In the genomic region with DNA sequence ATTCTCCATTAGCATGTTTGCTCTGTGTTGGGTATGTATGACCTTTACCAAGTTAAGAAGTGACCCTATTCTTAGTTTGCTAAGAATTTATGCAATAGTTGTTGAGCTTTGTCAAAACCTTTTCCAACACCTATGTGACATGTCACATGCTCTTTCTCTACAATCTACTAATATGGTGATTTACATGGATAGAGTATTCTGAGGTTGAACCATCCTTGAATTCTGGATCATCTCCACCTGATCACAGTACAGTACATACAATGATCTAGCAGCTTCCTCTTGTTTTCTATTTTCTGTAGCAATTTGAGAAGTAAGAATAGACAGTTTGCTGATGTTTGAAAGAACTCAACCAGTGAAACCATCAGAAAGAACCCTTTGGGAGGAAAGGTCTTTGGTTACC, we compare ENCODE assay signal across 24 cellular contexts.
A peak's percentile ranks its signal among the peaks of the same experiment; 100 is the strongest.
DNase-seq lines count a peak whose midpoint lies in the region; ATAC-seq lines count a peak whose summit lies in the region.
"Had no signal": no experiment of that assay in that cellular context is flagged by ENCODE, and none has a peak within 500 bp of the region (broad histone marks: within the 10 kb centered on the region; RNA-seq: fewer than 3 reads in every experiment).

No MANE protein-coding gene starts in this region.

- H3K27ac Mint-ChIP-seq in activated naive CD4-positive, alpha-beta T cell treated with anti-CD3 and anti-CD28 coated beads for 36 hours = peak overlapping the region; percentile 99
- peak overlapping the region; percentile 100 for H3K27ac Mint-ChIP-seq in activated naive CD8-positive, alpha-beta T cell treated with anti-CD3 and anti-CD28 coated beads, Interleukin-2, amount 10 ng/mL, durations not matched to agents 7 days and 5 days
- H3K27ac Mint-ChIP-seq in naive thymus-derived CD8-positive, alpha-beta T cell = peak overlapping the region; percentile 59 to 100 (median 99)

- H3K79me1 ChIP-seq in mesendoderm (ENCODE audit: low read length) = no peaks in the 10 kb centered on the region

- H3K4ac ChIP-seq in mesendoderm (ENCODE audit: low read depth, low read length) = no peak overlapping the region

- H3K4me2 ChIP-seq in Karpas-422 (ENCODE audit: low read depth, low read length, poor library complexity, severe bottlenecking) (no peak overlapping the region), mesendoderm (ENCODE audit: low read length) (no peak overlapping the region)

- peaks cover 17% of the 10 kb centered on the region; the same call in 1 of the 2 replicates for H3K36me3 ChIP-seq in Karpas-422 (ENCODE audit: insufficient read depth, low read length)
- no peaks in the 10 kb centered on the region for H3K36me3 ChIP-seq in mesendoderm (ENCODE audit: control insufficient read depth, insufficient read depth, low read length)
- H3K36me3 ChIP-seq: breast epithelium, HAP-1, left lung, tibial nerve had no signal

- no peak overlapping the region for H3K23ac ChIP-seq in mesendoderm (ENCODE audit: low read length)

- no peak overlapping the region for H3K27ac ChIP-seq in Karpas-422 (ENCODE audit: low read length)
- no peak overlapping the region for H3K27ac ChIP-seq in mesendoderm (ENCODE audit: low read depth, low read length)
- H3K27ac ChIP-seq: breast epithelium, psoas muscle, SK-N-MC, tibial nerve had no signal

- no peaks in the 10 kb centered on the region for H4K20me1 ChIP-seq in Karpas-422 (ENCODE audit: insufficient read depth, low read depth, low read length)

- no peak for ATAC-seq in activated naive CD8-positive, alpha-beta T cell treated with anti-CD3 and anti-CD28 coated beads, Interleukin-2, amount 10 ng/mL, durations not matched to agents 7 days and 5 days (ENCODE audit: low read depth)
- no peak for ATAC-seq in naive thymus-derived CD8-positive, alpha-beta T cell
- no peak for ATAC-seq in HG03039 (IDR thresholded peaks at IDR 0.05; ENCODE audit: unreplicated experiment)
- ATAC-seq: heart left ventricle, psoas muscle had no signal

- no peak overlapping the region for H2AK5ac ChIP-seq in mesendoderm (ENCODE audit: low read length)

- H3K36me3 Mint-ChIP-seq in activated naive CD4-positive, alpha-beta T cell treated with anti-CD3 and anti-CD28 coated beads for 36 hours (ENCODE audit: low read depth) = peaks cover 58% of the 10 kb centered on the region
- peaks cover 56% of the 10 kb centered on the region for H3K36me3 Mint-ChIP-seq in activated naive CD8-positive, alpha-beta T cell treated with anti-CD3 and anti-CD28 coated beads, Interleukin-2, amount 10 ng/mL, durations not matched to agents 7 days and 5 days
- peaks cover 13 to 40% (median 31%) of the 10 kb centered on the region in 3 donors for H3K36me3 Mint-ChIP-seq in naive thymus-derived CD8-positive, alpha-beta T cell

- H3K27me3 ChIP-seq in Karpas-422 (ENCODE audit: low read length) = no peaks in the 10 kb centered on the region
- no peaks in the 10 kb centered on the region for H3K27me3 ChIP-seq in mesendoderm (ENCODE audit: insufficient read depth, low read length, poor library complexity)
- H3K27me3 ChIP-seq: breast epithelium, heart left ventricle, left lung, tibial nerve had no signal

- H2BK15ac ChIP-seq in mesendoderm (replicated peaks; ENCODE audit: low read depth) = no peak overlapping the region

- H3K4me3 ChIP-seq in Karpas-422 (ENCODE audit: low read length) (no peak overlapping the region), mesendoderm (ENCODE audit: low read length) (no peak overlapping the region)
- H3K4me3 ChIP-seq: breast epithelium, HAP-1, heart left ventricle, left lung, psoas muscle, SK-N-MC, skin epidermis, tibial nerve had no signal

- no peak overlapping the region for H4K8ac ChIP-seq in mesendoderm (ENCODE audit: low read depth, low read length)

- H3K56ac ChIP-seq in mesendoderm (ENCODE audit: low read length) = no peak overlapping the region

- no peaks in the 10 kb centered on the region for H3K9me2 ChIP-seq in Karpas-422 (replicated peaks; ENCODE audit: insufficient read depth, low read length)

- POLR2A ChIA-PET in activated naive CD8-positive, alpha-beta T cell treated with anti-CD3 and anti-CD28 coated beads, Interleukin-2, amount 10 ng/mL, durations not matched to agents 7 days and 5 days (lab: Charles Lee) = interaction anchor here (9.1 kb wide), 1 partner anchor 18 kb away, joined by 164 read pairs; no protein-coding TSS in a partner anchor
- POLR2A ChIA-PET in naive thymus-derived CD8-positive, alpha-beta T cell (lab: Charles Lee) = interaction anchor here (9.0 kb wide), 1 partner anchor 19 kb away, joined by 153 read pairs; no protein-coding TSS in a partner anchor

- H2BK120ac ChIP-seq in mesendoderm (ENCODE audit: low read depth, low read length) = no peak overlapping the region

- no peak overlapping the region for H3K18ac ChIP-seq in mesendoderm (ENCODE audit: low read length)

- H2BK5ac ChIP-seq in mesendoderm (ENCODE audit: low read length) = no peak overlapping the region

- intact Hi-C loops in activated naive CD4-positive, alpha-beta T cell treated with anti-CD3 and anti-CD28 coated beads for 36 hours (cut with micrococcal nuclease) = loop anchor here (5.0 kb wide), 1 partner anchor 474 kb away; no protein-coding TSS in a partner anchor

- no peaks in the 10 kb centered on the region for H3K4me1 ChIP-seq in Karpas-422 (ENCODE audit: low read length)
- no peaks in the 10 kb centered on the region for H3K4me1 ChIP-seq in mesendoderm (ENCODE audit: control insufficient read depth, low read depth, low read length)
- H3K4me1 ChIP-seq: breast epithelium, HAP-1, psoas muscle, tibial nerve had no signal

- H2AFZ ChIP-seq in Karpas-422 (ENCODE audit: low read length) = no peak overlapping the region

- no peak for DNase-seq in activated naive CD4-positive, alpha-beta T cell treated with anti-CD3 and anti-CD28 coated beads for 36 hours
- DNase-seq in activated naive CD4-positive, alpha-beta T cell treated with Interleukin-2 at 50 U/mL for 16 hours = no peak
- DNase-seq in Karpas-422 (peak; percentile 52), mesendoderm (no peak), HUDEP-2 (lab: John Stamatoyannopoulos, UW; ENCODE audit: unreplicated experiment in 76 of 76) (no peak)
- DNase-seq in activated naive CD8-positive, alpha-beta T cell treated with anti-CD3 and anti-CD28 coated beads, Interleukin-2, amount 10 ng/mL, durations not matched to agents 7 days and 5 days = no peak
- DNase-seq in naive thymus-derived CD8-positive, alpha-beta T cell = no peak
- DNase-seq: activated CD4-positive, CD25-positive, alpha-beta regulatory T cell treated with anti-CD3 and anti-CD28 coated beads, Interleukin-2, amount 50 U/mL, for 72 hours; cortex of kidney; heart left ventricle; midbrain; NCI-H1105 treated with DMSO at 0.1 percent for 48 hours; NCI-H2107; NCI-H510A treated with DMSO at 0.1 percent for 48 hours; RPMI8226; stimulated activated naive CD4-positive, alpha-beta T cell treated with Interleukin-2 at 50 U/mL for 16 hours had no signal

- peaks cover 45% of the 10 kb centered on the region for H3K9me3 Mint-ChIP-seq in activated naive CD4-positive, alpha-beta T cell treated with anti-CD3 and anti-CD28 coated beads for 36 hours
- peaks cover 26% of the 10 kb centered on the region for H3K9me3 Mint-ChIP-seq in activated naive CD8-positive, alpha-beta T cell treated with anti-CD3 and anti-CD28 coated beads, Interleukin-2, amount 10 ng/mL, durations not matched to agents 7 days and 5 days
- H3K9me3 Mint-ChIP-seq in naive thymus-derived CD8-positive, alpha-beta T cell = peaks cover 3 to 54% (median 35%) of the 10 kb centered on the region in 9 donors

- CTCF ChIA-PET in activated naive CD4-positive, alpha-beta T cell treated with anti-CD3 and anti-CD28 coated beads for 36 hours (lab: Charles Lee) = no interaction called here

- H3K4me1 Mint-ChIP-seq in activated naive CD4-positive, alpha-beta T cell treated with anti-CD3 and anti-CD28 coated beads for 36 hours (ENCODE audit: low read depth) = peaks cover 55% of the 10 kb centered on the region
- H3K4me1 Mint-ChIP-seq in activated naive CD8-positive, alpha-beta T cell treated with anti-CD3 and anti-CD28 coated beads, Interleukin-2, amount 10 ng/mL, durations not matched to agents 7 days and 5 days = peaks cover 38% of the 10 kb centered on the region
- H3K4me1 Mint-ChIP-seq in naive thymus-derived CD8-positive, alpha-beta T cell = peaks cover 33 to 67% (median 59%) of the 10 kb centered on the region in 4 donors

- H3K79me2 ChIP-seq in Karpas-422 (ENCODE audit: low read length) = 0 out of 2 replicates have a peak, but pooled peaks cover 5% of the 10 kb centered on the region
- H3K79me2 ChIP-seq in mesendoderm (ENCODE audit: control insufficient read depth, insufficient read depth, low read length) = no peaks in the 10 kb centered on the region

- H3K9ac ChIP-seq in Karpas-422 (ENCODE audit: low read length) (no peak overlapping the region), mesendoderm (ENCODE audit: low read length) (no peak overlapping the region)

- H4K5ac ChIP-seq in mesendoderm (ENCODE audit: low read length) = no peak overlapping the region

- H3K27me3 Mint-ChIP-seq in activated naive CD4-positive, alpha-beta T cell treated with anti-CD3 and anti-CD28 coated beads for 36 hours (ENCODE audit: low read depth) = no peaks in the 10 kb centered on the region
- H3K27me3 Mint-ChIP-seq in activated naive CD8-positive, alpha-beta T cell treated with anti-CD3 and anti-CD28 coated beads, Interleukin-2, amount 10 ng/mL, durations not matched to agents 7 days and 5 days = no peaks in the 10 kb centered on the region
- no peaks in the 10 kb centered on the region for H3K27me3 Mint-ChIP-seq in naive thymus-derived CD8-positive, alpha-beta T cell

- H3K9me3 ChIP-seq in Karpas-422 (ENCODE audit: low read length) = peaks cover 28% of the 10 kb centered on the region

- H3K4me3 Mint-ChIP-seq in activated naive CD4-positive, alpha-beta T cell treated with anti-CD3 and anti-CD28 coated beads for 36 hours = no peak overlapping the region
- no peak overlapping the region for H3K4me3 Mint-ChIP-seq in activated naive CD8-positive, alpha-beta T cell treated with anti-CD3 and anti-CD28 coated beads, Interleukin-2, amount 10 ng/mL, durations not matched to agents 7 days and 5 days
- H3K4me3 Mint-ChIP-seq in naive thymus-derived CD8-positive, alpha-beta T cell = peak overlapping the region in 1 of 10 donors; percentile 86
